Comparison of ENCODE assay signal across 8 cellular contexts in genomic region chr14:104694991-104695659, GRCh38. TPM values are rescaled to one million over a fixed set of nuclear protein-coding genes. Genes with fewer than 3 reads are reported as not detected.
DNase-seq lines count a peak whose midpoint lies in the region; ATAC-seq, FAIRE-seq and TF ChIP-seq lines count a peak whose summit lies in the region.

No MANE protein-coding gene starts in this region.

- no peak for TF ChIP-seq POLR2A in A549 (IDR thresholded peaks at IDR 0.05; ENCODE audit: low read length)

- TF ChIP-seq EP300 in A549 (IDR thresholded peaks at IDR 0.05) = no peak

- CTCF ChIA-PET in A549 (lab: Yijun Ruan, JAX) = interaction anchor here (0.6 to 13.1 kb wide), 6 partner anchors 10 to 72 kb away, joined by 3 to 143 read pairs (median 10); partner anchors contain the start of gene ADSS1
- CTCF ChIA-PET in activated naive CD4-positive, alpha-beta T cell treated with anti-CD3 and anti-CD28 coated beads, Interleukin-2, amount 10 ng/mL, durations not matched to agents 7 days and 5 days (lab: Charles Lee) = interaction anchor here (1.0 kb wide), 2 partner anchors 17 to 29 kb away, joined by 3 read pairs; no protein-coding TSS in a partner anchor

- WGBS in A549 (ENCODE audit: missing lambda C conversion rate) = 74% methylated on average over 11 of the region's 19 CpGs

- POLR2A ChIA-PET in A549 (lab: Yijun Ruan, JAX) = interaction anchor here (2.2 kb wide), 1 partner anchor 18 kb away, joined by 4 read pairs; no protein-coding TSS in a partner anchor

- in situ Hi-C loops in brain microvascular endothelial cell (cut with HindIII; ENCODE audit: low pct_ligation_motif_present, low sequenced_read_pairs) = no loop called here

- H3K27ac Mint-ChIP-seq in activated naive CD4-positive, alpha-beta T cell treated with anti-CD3 and anti-CD28 coated beads, Interleukin-2, amount 10 ng/mL, durations not matched to agents 7 days and 5 days = peak overlapping the region; percentile 94

- no peaks in the 10 kb centered on the region for H3K9me3 Mint-ChIP-seq in activated naive CD4-positive, alpha-beta T cell treated with anti-CD3 and anti-CD28 coated beads, Interleukin-2, amount 10 ng/mL, durations not matched to agents 7 days and 5 days

- peak overlapping the region; percentile 76 for H3K4me2 ChIP-seq in A549

- intact Hi-C loops in head of caudate nucleus (cut with DNase I) = no loop called here

- H3K4me3 ChIP-seq in A549 (no peak overlapping the region), brain microvascular endothelial cell (ENCODE audit: low read depth, low read length) (no peak overlapping the region)

- no peak for FAIRE-seq in A549 (lab: Jason Lieb, UNC)

- H3K4me1 ChIP-seq in A549 = peaks cover 95% of the 10 kb centered on the region

- no peak for DNase-seq in A549 (ENCODE audit: low read depth in 1 of 2, low spot score in 1 of 2)
- peak in 2 of 3 experiments; percentile 78 to 91 for DNase-seq in NCI-H1417 (lab: John Stamatoyannopoulos, UW)
- peak; percentile 80 for DNase-seq in activated naive CD4-positive, alpha-beta T cell treated with anti-CD3 and anti-CD28 coated beads, Interleukin-2, amount 10 ng/mL, durations not matched to agents 7 days and 5 days
- DNase-seq in left lobe of liver (ENCODE audit: low spot score) = no peak
- no peak for DNase-seq in NOMO-1 treated with DMSO at 0.1 percent for 48 hours (lab: John Stamatoyannopoulos, UW; ENCODE audit: unreplicated experiment)
- DNase-seq in head of caudate nucleus = no peak
- DNase-seq in brain microvascular endothelial cell = no peak

- no peaks in the 10 kb centered on the region for H3K27me3 ChIP-seq in brain microvascular endothelial cell (replicated peaks)

- peak overlapping the region; percentile 68 for H3K4me3 Mint-ChIP-seq in activated naive CD4-positive, alpha-beta T cell treated with anti-CD3 and anti-CD28 coated beads, Interleukin-2, amount 10 ng/mL, durations not matched to agents 7 days and 5 days

- no peak for TF ChIP-seq CTCF in A549 (IDR thresholded peaks at IDR 0.05)
- TF ChIP-seq CTCF in brain microvascular endothelial cell (IDR thresholded peaks at IDR 0.05; ENCODE audit: low read depth, low read length, missing control alignments) = no peak

- peaks cover 7% of the 10 kb centered on the region for H3K36me3 ChIP-seq in brain microvascular endothelial cell (replicated peaks)

- TF ChIP-seq RAD21 in A549 (conservative IDR thresholded peaks at IDR 0.05 in 1 of 2, IDR thresholded peaks at IDR 0.05 in 1 of 2) = no peak

- H3K27ac ChIP-seq in A549 = peak overlapping the region; percentile 31 to 98; a peak in 4 of 6 replicates
- H3K27ac ChIP-seq in brain microvascular endothelial cell = no peak overlapping the region

- peaks cover 63% of the 10 kb centered on the region for H3K4me1 Mint-ChIP-seq in activated naive CD4-positive, alpha-beta T cell treated with anti-CD3 and anti-CD28 coated beads, Interleukin-2, amount 10 ng/mL, durations not matched to agents 7 days and 5 days

- no peaks in the 10 kb centered on the region for H3K27me3 Mint-ChIP-seq in activated naive CD4-positive, alpha-beta T cell treated with anti-CD3 and anti-CD28 coated beads, Interleukin-2, amount 10 ng/mL, durations not matched to agents 7 days and 5 days

- H3K9me3 ChIP-seq in A549 = no peaks in the 10 kb centered on the region

- ATAC-seq in A549 (0 out of 6 replicates have a peak, but pooled peaks of 1 of the 2 experiments have one; percentile 6), left lobe of liver (peak; percentile 25), GM19395 (IDR thresholded peaks at IDR 0.05; ENCODE audit: unreplicated experiment) (no peak)

- peaks cover 26% of the 10 kb centered on the region for H3K36me3 Mint-ChIP-seq in activated naive CD4-positive, alpha-beta T cell treated with anti-CD3 and anti-CD28 coated beads, Interleukin-2, amount 10 ng/mL, durations not matched to agents 7 days and 5 days

TF ChIP-seq in A549, 52 proteins besides CTCF, POLR2A, EP300 and RAD21:
- TF ChIP-seq ZC3H11A (IDR thresholded peaks at IDR 0.05) = no peak
- TF ChIP-seq MYC (IDR thresholded peaks at IDR 0.05; ENCODE audit: borderline replicate concordance, low read length) = no peak
- no peak for TF ChIP-seq KDM1A (IDR thresholded peaks at IDR 0.05; ENCODE audit: low read depth)
- no peak for TF ChIP-seq HOXB13 (CRISPR knock-in tag; IDR thresholded peaks at IDR 0.05; ENCODE audit: low read depth)
- TF ChIP-seq MAFK (IDR thresholded peaks at IDR 0.05; ENCODE audit: partially characterized antibody) = no peak
- no peak for TF ChIP-seq HOXA7 (CRISPR knock-in tag; IDR thresholded peaks at IDR 0.05)
- TF ChIP-seq, protein P1, sequence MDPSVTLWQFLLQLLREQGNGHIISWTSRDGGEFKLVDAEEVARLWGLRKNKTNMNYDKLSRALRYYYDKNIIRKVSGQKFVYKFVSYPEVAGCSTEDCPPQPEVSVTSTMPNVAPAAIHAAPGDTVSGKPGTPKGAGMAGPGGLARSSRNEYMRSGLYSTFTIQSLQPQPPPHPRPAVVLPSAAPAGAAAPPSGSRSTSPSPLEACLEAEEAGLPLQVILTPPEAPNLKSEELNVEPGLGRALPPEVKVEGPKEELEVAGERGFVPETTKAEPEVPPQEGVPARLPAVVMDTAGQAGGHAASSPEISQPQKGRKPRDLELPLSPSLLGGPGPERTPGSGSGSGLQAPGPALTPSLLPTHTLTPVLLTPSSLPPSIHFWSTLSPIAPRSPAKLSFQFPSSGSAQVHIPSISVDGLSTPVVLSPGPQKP (IDR thresholded peaks at IDR 0.05; ENCODE audit: low read depth, low read length) = no peak
- TF ChIP-seq CEBPB (IDR thresholded peaks at IDR 0.05) = no peak
- no peak for TF ChIP-seq NFE2L2 (conservative IDR thresholded peaks at IDR 0.05; ENCODE audit: low read length)
- TF ChIP-seq CHD2 (IDR thresholded peaks at IDR 0.05; ENCODE audit: low read length, partially characterized antibody) = no peak
- no peak for TF ChIP-seq PHF8 (IDR thresholded peaks at IDR 0.05; ENCODE audit: borderline replicate concordance, low read depth)
- no peak for TF ChIP-seq EHMT2 (IDR thresholded peaks at IDR 0.05; ENCODE audit: low read depth)
- TF ChIP-seq NPAS2 (CRISPR knock-in tag; IDR thresholded peaks at IDR 0.05; ENCODE audit: borderline replicate concordance) = no peak
- no peak for TF ChIP-seq CBX8 (IDR thresholded peaks at IDR 0.05)
- TF ChIP-seq, protein P2, sequence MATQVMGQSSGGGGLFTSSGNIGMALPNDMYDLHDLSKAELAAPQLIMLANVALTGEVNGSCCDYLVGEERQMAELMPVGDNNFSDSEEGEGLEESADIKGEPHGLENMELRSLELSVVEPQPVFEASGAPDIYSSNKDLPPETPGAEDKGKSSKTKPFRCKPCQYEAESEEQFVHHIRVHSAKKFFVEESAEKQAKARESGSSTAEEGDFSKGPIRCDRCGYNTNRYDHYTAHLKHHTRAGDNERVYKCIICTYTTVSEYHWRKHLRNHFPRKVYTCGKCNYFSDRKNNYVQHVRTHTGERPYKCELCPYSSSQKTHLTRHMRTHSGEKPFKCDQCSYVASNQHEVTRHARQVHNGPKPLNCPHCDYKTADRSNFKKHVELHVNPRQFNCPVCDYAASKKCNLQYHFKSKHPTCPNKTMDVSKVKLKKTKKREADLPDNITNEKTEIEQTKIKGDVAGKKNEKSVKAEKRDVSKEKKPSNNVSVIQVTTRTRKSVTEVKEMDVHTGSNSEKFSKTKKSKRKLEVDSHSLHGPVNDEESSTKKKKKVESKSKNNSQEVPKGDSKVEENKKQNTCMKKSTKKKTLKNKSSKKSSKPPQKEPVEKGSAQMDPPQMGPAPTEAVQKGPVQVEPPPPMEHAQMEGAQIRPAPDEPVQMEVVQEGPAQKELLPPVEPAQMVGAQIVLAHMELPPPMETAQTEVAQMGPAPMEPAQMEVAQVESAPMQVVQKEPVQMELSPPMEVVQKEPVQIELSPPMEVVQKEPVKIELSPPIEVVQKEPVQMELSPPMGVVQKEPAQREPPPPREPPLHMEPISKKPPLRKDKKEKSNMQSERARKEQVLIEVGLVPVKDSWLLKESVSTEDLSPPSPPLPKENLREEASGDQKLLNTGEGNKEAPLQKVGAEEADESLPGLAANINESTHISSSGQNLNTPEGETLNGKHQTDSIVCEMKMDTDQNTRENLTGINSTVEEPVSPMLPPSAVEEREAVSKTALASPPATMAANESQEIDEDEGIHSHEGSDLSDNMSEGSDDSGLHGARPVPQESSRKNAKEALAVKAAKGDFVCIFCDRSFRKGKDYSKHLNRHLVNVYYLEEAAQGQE (IDR thresholded peaks at IDR 0.05) = no peak
- no peak for TF ChIP-seq CHD4 (IDR thresholded peaks at IDR 0.05; ENCODE audit: borderline replicate concordance)
- no peak for TF ChIP-seq ZNF302 (CRISPR knock-in tag; IDR thresholded peaks at IDR 0.05)

RNA-seq across cellular contexts. Expression of gene INF2, which starts 5.7 kb away (rescaled TPM):
- polyA plus RNA-seq in A549 (2011; rRNA removed) (23.6 and 24.7 TPM in 2 replicates), A549 (2017; fragmentation: RNase III; extraction: RNeasy Plus Mini Kit Qiagen cat#74134 plus additional on column Dnase treatment) (71.2 to 76.6 TPM (median 72.0 TPM) in 3 replicates)
- polyA plus RNA-seq in A549 (2012; cell fraction: cytosol; rRNA removed) = 68.4 and 94.0 TPM in 2 replicates
- 224 and 375 TPM in 2 replicates for polyA plus RNA-seq in A549 (2012; cell fraction: nucleus; rRNA removed)
- 19.6 and 27.7 TPM in 2 replicates for polyA minus RNA-seq in A549 (2011; rRNA and poly(A)+ RNA removed)
- 63.1 TPM for total RNA-seq in left lobe of liver

RNA-seq across cellular contexts. Expression of gene ADSS1, which starts 28.9 kb away (rescaled TPM):
- polyA plus RNA-seq in A549 (2011; rRNA removed) (8.8 and 10.1 TPM in 2 replicates), A549 (2017; fragmentation: RNase III; extraction: RNeasy Plus Mini Kit Qiagen cat#74134 plus additional on column Dnase treatment) (6.2 to 8.3 TPM (median 7.4 TPM) in 3 replicates)
- 6.0 and 6.2 TPM in 2 replicates for polyA plus RNA-seq in A549 (2012; cell fraction: cytosol; rRNA removed)
- 17.9 and 19.6 TPM in 2 replicates for polyA plus RNA-seq in A549 (2012; cell fraction: nucleus; rRNA removed)
- 6.5 and 9.5 TPM in 2 replicates for polyA minus RNA-seq in A549 (2011; rRNA and poly(A)+ RNA removed)
- 51.9 TPM for total RNA-seq in left lobe of liver

RNA-seq across cellular contexts. Expression of gene SIVA1, which starts 57.8 kb away (rescaled TPM):
- polyA plus RNA-seq in A549 (2011; rRNA removed) (90.0 and 94.2 TPM in 2 replicates), A549 (2017; fragmentation: RNase III; extraction: RNeasy Plus Mini Kit Qiagen cat#74134 plus additional on column Dnase treatment) (157 to 169 TPM (median 163 TPM) in 3 replicates)
- 477 and 601 TPM in 2 replicates for polyA plus RNA-seq in A549 (2012; cell fraction: cytosol; rRNA removed)
- 376 and 581 TPM in 2 replicates for polyA plus RNA-seq in A549 (2012; cell fraction: nucleus; rRNA removed)
- 12.3 and 14.4 TPM in 2 replicates for polyA minus RNA-seq in A549 (2011; rRNA and poly(A)+ RNA removed)
- total RNA-seq in left lobe of liver = 50.3 TPM

Comparison
In these comparisons a context has a peak if more than half of its experiments do, and no peak if none do; other contexts are left out.
1. DNase-seq: peak in NCI-H1417 (2 of 3) and activated naive CD4-positive, alpha-beta T cell treated with anti-CD3 and anti-CD28 coated beads, Interleukin-2, amount 10 ng/mL, durations not matched to agents 7 days and 5 days (single experiment); none in A549 (0 of 2), left lobe of liver (single experiment), NOMO-1 treated with DMSO at 0.1 percent for 48 hours (single experiment), head of caudate nucleus (0 of 42) and brain microvascular endothelial cell (single experiment).